In the genomic region with DNA sequence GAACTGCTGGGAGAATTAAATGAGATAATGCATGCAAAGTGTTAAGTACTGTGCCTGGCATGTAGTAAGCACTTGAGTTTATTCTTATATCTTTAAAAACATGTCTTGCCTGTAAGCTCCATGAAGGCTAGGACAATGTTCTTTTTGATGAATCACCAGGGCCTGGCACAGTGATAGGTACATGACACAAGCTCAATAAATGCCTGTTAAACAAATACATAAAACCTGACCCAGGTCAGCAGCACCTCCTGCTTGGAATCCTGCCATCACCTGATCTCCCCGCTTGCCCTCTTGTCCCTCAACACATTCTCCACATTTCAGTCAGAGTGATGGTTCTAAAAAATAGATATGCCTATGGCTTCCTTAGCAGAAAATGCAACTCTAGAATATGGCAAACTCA, we compare ENCODE assay signal across 2 cellular contexts.
TF ChIP-seq lines count a peak whose summit lies in the region.

No MANE protein-coding gene starts in this region.

TF ChIP-seq in liver, 16 proteins besides CTCF, POLR2A, EP300 and RAD21:
- no peak for TF ChIP-seq GABPA (IDR thresholded peaks at IDR 0.05 in 1 of 2, conservative IDR thresholded peaks at IDR 0.05 in 1 of 2)
- TF ChIP-seq NR2F2 (IDR thresholded peaks at IDR 0.05) = no peak
- TF ChIP-seq TAF1 (conservative IDR thresholded peaks at IDR 0.05) = no peak
- TF ChIP-seq SP1 (IDR thresholded peaks at IDR 0.05) = no peak
- TF ChIP-seq, protein P1, sequence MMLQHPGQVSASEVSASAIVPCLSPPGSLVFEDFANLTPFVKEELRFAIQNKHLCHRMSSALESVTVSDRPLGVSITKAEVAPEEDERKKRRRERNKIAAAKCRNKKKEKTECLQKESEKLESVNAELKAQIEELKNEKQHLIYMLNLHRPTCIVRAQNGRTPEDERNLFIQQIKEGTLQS (IDR thresholded peaks at IDR 0.05) = no peak
- peak in 1 of 2 donors; percentile 42 for TF ChIP-seq JUND (IDR thresholded peaks at IDR 0.05)
- TF ChIP-seq, protein P2, sequence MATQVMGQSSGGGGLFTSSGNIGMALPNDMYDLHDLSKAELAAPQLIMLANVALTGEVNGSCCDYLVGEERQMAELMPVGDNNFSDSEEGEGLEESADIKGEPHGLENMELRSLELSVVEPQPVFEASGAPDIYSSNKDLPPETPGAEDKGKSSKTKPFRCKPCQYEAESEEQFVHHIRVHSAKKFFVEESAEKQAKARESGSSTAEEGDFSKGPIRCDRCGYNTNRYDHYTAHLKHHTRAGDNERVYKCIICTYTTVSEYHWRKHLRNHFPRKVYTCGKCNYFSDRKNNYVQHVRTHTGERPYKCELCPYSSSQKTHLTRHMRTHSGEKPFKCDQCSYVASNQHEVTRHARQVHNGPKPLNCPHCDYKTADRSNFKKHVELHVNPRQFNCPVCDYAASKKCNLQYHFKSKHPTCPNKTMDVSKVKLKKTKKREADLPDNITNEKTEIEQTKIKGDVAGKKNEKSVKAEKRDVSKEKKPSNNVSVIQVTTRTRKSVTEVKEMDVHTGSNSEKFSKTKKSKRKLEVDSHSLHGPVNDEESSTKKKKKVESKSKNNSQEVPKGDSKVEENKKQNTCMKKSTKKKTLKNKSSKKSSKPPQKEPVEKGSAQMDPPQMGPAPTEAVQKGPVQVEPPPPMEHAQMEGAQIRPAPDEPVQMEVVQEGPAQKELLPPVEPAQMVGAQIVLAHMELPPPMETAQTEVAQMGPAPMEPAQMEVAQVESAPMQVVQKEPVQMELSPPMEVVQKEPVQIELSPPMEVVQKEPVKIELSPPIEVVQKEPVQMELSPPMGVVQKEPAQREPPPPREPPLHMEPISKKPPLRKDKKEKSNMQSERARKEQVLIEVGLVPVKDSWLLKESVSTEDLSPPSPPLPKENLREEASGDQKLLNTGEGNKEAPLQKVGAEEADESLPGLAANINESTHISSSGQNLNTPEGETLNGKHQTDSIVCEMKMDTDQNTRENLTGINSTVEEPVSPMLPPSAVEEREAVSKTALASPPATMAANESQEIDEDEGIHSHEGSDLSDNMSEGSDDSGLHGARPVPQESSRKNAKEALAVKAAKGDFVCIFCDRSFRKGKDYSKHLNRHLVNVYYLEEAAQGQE (IDR thresholded peaks at IDR 0.05) = no peak
- peak in 1 of 2 donors; percentile 57 for TF ChIP-seq RXRA (IDR thresholded peaks at IDR 0.05)
- peak; percentile 11 to 52 for TF ChIP-seq HNF4A (conservative IDR thresholded peaks at IDR 0.05)
- TF ChIP-seq FOXA1 (IDR thresholded peaks at IDR 0.05) = no peak
- TF ChIP-seq, protein P3, sequence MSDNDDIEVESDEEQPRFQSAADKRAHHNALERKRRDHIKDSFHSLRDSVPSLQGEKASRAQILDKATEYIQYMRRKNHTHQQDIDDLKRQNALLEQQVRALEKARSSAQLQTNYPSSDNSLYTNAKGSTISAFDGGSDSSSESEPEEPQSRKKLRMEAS (IDR thresholded peaks at IDR 0.05) = no peak
- peak; percentile 19 for TF ChIP-seq YY1 (IDR thresholded peaks at IDR 0.05)
- peak; percentile 11 for TF ChIP-seq FOXA2 (IDR thresholded peaks at IDR 0.05)
- no peak for TF ChIP-seq EGR1 (IDR thresholded peaks at IDR 0.05; ENCODE audit: low read depth in 2 of 2)
- TF ChIP-seq HNF4G (IDR thresholded peaks at IDR 0.05) = no peak
- TF ChIP-seq, protein P4, sequence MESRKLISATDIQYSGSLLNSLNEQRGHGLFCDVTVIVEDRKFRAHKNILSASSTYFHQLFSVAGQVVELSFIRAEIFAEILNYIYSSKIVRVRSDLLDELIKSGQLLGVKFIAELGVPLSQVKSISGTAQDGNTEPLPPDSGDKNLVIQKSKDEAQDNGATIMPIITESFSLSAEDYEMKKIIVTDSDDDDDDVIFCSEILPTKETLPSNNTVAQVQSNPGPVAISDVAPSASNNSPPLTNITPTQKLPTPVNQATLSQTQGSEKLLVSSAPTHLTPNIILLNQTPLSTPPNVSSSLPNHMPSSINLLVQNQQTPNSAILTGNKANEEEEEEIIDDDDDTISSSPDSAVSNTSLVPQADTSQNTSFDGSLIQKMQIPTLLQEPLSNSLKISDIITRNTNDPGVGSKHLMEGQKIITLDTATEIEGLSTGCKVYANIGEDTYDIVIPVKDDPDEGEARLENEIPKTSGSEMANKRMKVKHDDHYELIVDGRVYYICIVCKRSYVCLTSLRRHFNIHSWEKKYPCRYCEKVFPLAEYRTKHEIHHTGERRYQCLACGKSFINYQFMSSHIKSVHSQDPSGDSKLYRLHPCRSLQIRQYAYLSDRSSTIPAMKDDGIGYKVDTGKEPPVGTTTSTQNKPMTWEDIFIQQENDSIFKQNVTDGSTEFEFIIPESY (IDR thresholded peaks at IDR 0.05) = no peak
TF ChIP-seq in liver: peak in this region for 5.

TF ChIP-seq in HepG2, 621 proteins besides CTCF, POLR2A, EP300 and RAD21:
- TF ChIP-seq, protein P4 (CRISPR knock-in tag; IDR thresholded peaks at IDR 0.05) = no peak
- TF ChIP-seq ZNF816 (CRISPR knock-in tag; IDR thresholded peaks at IDR 0.05; ENCODE audit: borderline replicate concordance) (no peak), STAG1 (CRISPR knock-in tag; IDR thresholded peaks at IDR 0.05) (no peak)
- TF ChIP-seq, protein P5, sequence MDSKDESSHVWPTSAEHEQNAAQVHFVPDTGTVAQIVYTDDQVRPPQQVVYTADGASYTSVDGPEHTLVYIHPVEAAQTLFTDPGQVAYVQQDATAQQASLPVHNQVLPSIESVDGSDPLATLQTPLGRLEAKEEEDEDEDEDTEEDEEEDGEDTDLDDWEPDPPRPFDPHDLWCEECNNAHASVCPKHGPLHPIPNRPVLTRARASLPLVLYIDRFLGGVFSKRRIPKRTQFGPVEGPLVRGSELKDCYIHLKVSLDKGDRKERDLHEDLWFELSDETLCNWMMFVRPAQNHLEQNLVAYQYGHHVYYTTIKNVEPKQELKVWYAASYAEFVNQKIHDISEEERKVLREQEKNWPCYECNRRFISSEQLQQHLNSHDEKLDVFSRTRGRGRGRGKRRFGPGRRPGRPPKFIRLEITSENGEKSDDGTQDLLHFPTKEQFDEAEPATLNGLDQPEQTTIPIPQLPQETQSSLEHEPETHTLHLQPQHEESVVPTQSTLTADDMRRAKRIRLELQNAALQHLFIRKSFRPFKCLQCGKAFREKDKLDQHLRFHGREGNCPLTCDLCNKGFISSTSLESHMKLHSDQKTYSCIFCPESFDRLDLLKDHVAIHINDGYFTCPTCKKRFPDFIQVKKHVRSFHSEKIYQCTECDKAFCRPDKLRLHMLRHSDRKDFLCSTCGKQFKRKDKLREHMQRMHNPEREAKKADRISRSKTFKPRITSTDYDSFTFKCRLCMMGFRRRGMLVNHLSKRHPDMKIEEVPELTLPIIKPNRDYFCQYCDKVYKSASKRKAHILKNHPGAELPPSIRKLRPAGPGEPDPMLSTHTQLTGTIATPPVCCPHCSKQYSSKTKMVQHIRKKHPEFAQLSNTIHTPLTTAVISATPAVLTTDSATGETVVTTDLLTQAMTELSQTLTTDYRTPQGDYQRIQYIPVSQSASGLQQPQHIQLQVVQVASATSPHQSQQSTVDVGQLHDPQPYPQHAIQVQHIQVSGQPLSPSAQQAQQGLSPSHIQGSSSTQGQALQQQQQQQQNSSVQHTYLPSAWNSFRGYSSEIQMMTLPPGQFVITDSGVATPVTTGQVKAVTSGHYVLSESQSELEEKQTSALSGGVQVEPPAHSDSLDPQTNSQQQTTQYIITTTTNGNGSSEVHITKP (CRISPR knock-in tag; IDR thresholded peaks at IDR 0.05; ENCODE audit: low read depth) = no peak
